Comparison of ENCODE assay signal across 9 cellular contexts in genomic region chr13:50990540-50991506, GRCh38.
A peak's percentile ranks its signal among the peaks of the same experiment; 100 is the strongest.
DNase-seq lines count a peak whose midpoint lies in the region; ATAC-seq, FAIRE-seq and TF ChIP-seq lines count a peak whose summit lies in the region.
"Had no signal": no experiment of that assay in that cellular context is flagged by ENCODE, and none has a peak within 500 bp of the region (broad histone marks: within the 10 kb centered on the region; RNA-seq: fewer than 3 reads in every experiment).

No MANE protein-coding gene starts in this region.

- peak overlapping the region; percentile 72; the same call in 1 of the 2 replicates for H2BK5ac ChIP-seq in H1 (ENCODE audit: low read depth, low read length)

- no peaks in the 10 kb centered on the region for H4K20me1 ChIP-seq in BLaER1
- peaks cover 0 to 1% of the 10 kb centered on the region in 2 experiments for H4K20me1 ChIP-seq in H1 (replicated peaks in 1 of 2; ENCODE audit: control insufficient read depth in 1 of 2, insufficient read depth in 2 of 2, low read length in 2 of 2)

- peaks cover 8 to 34% (median 28%) of the 10 kb centered on the region in 4 donors for H3K4me1 Mint-ChIP-seq in naive thymus-derived CD8-positive, alpha-beta T cell
- H3K4me1 Mint-ChIP-seq in activated CD8-positive, alpha-beta T cell treated with anti-CD3 and anti-CD28 coated beads, Interleukin-2, amount 10 ng/mL, durations not matched to agents 7 days and 5 days (ENCODE audit: low read depth) = peaks cover 27% of the 10 kb centered on the region

- CTCF ChIA-PET in H1 (lab: Charles Lee; ENCODE audit: partially characterized antibody) = interaction anchor here (0.6 to 5.0 kb wide), 13 partner anchors 8 to 80 kb away, joined by 3 to 25 read pairs (median 7); no protein-coding TSS in a partner anchor
- CTCF ChIA-PET in activated CD8-positive, alpha-beta T cell treated with anti-CD3 and anti-CD28 coated beads, Interleukin-2, amount 10 ng/mL, durations not matched to agents 7 days and 5 days (lab: Charles Lee) = interaction anchor here (1.2 to 2.2 kb wide), 2 partner anchors 23 to 79 kb away, joined by 3 to 15 read pairs; no protein-coding TSS in a partner anchor

- H3K4me1 ChIP-seq in BLaER1 (peaks cover 74% of the 10 kb centered on the region), H1 (replicated peaks in 1 of 4; ENCODE audit: control insufficient read depth in 3 of 4, insufficient read depth in 4 of 4, low read length in 3 of 4) (peaks cover 0 to 12% (median 8%) of the 10 kb centered on the region in 4 experiments)
- H3K4me1 ChIP-seq: SJSA1 had no signal

- H2BK20ac ChIP-seq in H1 (ENCODE audit: low read length) = peak overlapping the region; percentile 56; the same call in 1 of the 2 replicates

- POLR2A ChIA-PET in H1 (lab: Charles Lee; ENCODE audit: partially characterized antibody) = interaction anchor here (1.4 to 2.5 kb wide), 2 partner anchors 9 to 10 kb away, joined by 6 to 12 read pairs; no protein-coding TSS in a partner anchor
- POLR2A ChIA-PET in naive thymus-derived CD8-positive, alpha-beta T cell (lab: Charles Lee) = no interaction called here
- POLR2A ChIA-PET in activated CD8-positive, alpha-beta T cell treated with anti-CD3 and anti-CD28 coated beads, Interleukin-2, amount 10 ng/mL, durations not matched to agents 7 days and 5 days (lab: Charles Lee) = interaction anchor here (1.2 kb wide), 1 partner anchor 99 kb away, joined by 7 read pairs; no protein-coding TSS in a partner anchor

- peak overlapping the region in 3 of 10 donors; percentile 23 to 43 (median 39) for H3K4me3 Mint-ChIP-seq in naive thymus-derived CD8-positive, alpha-beta T cell
- no peak overlapping the region for H3K4me3 Mint-ChIP-seq in activated CD8-positive, alpha-beta T cell treated with anti-CD3 and anti-CD28 coated beads, Interleukin-2, amount 10 ng/mL, durations not matched to agents 7 days and 5 days

- H3K79me2 ChIP-seq in H1 (ENCODE audit: control insufficient read depth in 1 of 2, insufficient read depth in 2 of 2, low read length in 2 of 2) = no peaks in the 10 kb centered on the region

- H2BK120ac ChIP-seq in H1 (replicated peaks; ENCODE audit: low read depth, low read length) = no peak overlapping the region

- ATAC-seq in naive thymus-derived CD8-positive, alpha-beta T cell = no peak
- ATAC-seq in GM21528 (IDR thresholded peaks at IDR 0.05; ENCODE audit: low FRiP score, unreplicated experiment) = no peak
- ATAC-seq in activated CD8-positive, alpha-beta T cell treated with anti-CD3 and anti-CD28 coated beads, Interleukin-2, amount 10 ng/mL, durations not matched to agents 7 days and 5 days = no peak

- TF ChIP-seq RAD21 in H1 (IDR thresholded peaks at IDR 0.05 in 1 of 2, conservative IDR thresholded peaks at IDR 0.05 in 1 of 2; ENCODE audit: low read depth in 2 of 2, low read length in 2 of 2) = no peak

- H3K27ac Mint-ChIP-seq in naive thymus-derived CD8-positive, alpha-beta T cell = peak overlapping the region in 9 of 10 donors; percentile 66 to 93 (median 71)
- no peak overlapping the region for H3K27ac Mint-ChIP-seq in activated CD8-positive, alpha-beta T cell treated with anti-CD3 and anti-CD28 coated beads, Interleukin-2, amount 10 ng/mL, durations not matched to agents 7 days and 5 days

- no peak overlapping the region for H3K56ac ChIP-seq in H1 (replicated peaks; ENCODE audit: insufficient read length, low read depth, low read length)

- H3K18ac ChIP-seq in H1 (ENCODE audit: extremely low read depth, low read length) = peak overlapping the region; percentile 24; the same call in 1 of the 2 replicates

- H3K9ac ChIP-seq in BLaER1 (peak overlapping the region; percentile 75), H1 (replicated peaks in 1 of 4; ENCODE audit: extremely low read depth in 1 of 4, low read depth in 3 of 4, low read length in 3 of 4) (no peak overlapping the region)

- no peak for TF ChIP-seq EP300 in H1 (IDR thresholded peaks at IDR 0.05; ENCODE audit: borderline replicate concordance in 1 of 2, low read depth in 2 of 2, low read length in 2 of 2)

- H3K9me3 ChIP-seq in BLaER1 = no peaks in the 10 kb centered on the region
- no peaks in the 10 kb centered on the region for H3K9me3 ChIP-seq in H1 (ENCODE audit: insufficient read depth in 2 of 2, low read depth in 1 of 2, low read length in 1 of 2)
- H3K9me3 ChIP-seq: SJSA1 had no signal

- no peaks in the 10 kb centered on the region for H3K27me3 Mint-ChIP-seq in naive thymus-derived CD8-positive, alpha-beta T cell
- no peaks in the 10 kb centered on the region for H3K27me3 Mint-ChIP-seq in activated CD8-positive, alpha-beta T cell treated with anti-CD3 and anti-CD28 coated beads, Interleukin-2, amount 10 ng/mL, durations not matched to agents 7 days and 5 days (ENCODE audit: low read depth)

- H3K9me3 Mint-ChIP-seq in naive thymus-derived CD8-positive, alpha-beta T cell = peaks cover 0 to 9% (median 3%) of the 10 kb centered on the region in 9 donors
- H3K9me3 Mint-ChIP-seq in activated CD8-positive, alpha-beta T cell treated with anti-CD3 and anti-CD28 coated beads, Interleukin-2, amount 10 ng/mL, durations not matched to agents 7 days and 5 days (ENCODE audit: insufficient read depth) = no peaks in the 10 kb centered on the region

- H3K23me2 ChIP-seq in H1 (ENCODE audit: low read depth, low read length) = no peaks in the 10 kb centered on the region

- DNase-seq in NCI-H146 treated with DMSO at 0.1 percent for 48 hours (lab: John Stamatoyannopoulos, UW; ENCODE audit: unreplicated experiment) = peak; percentile 77
- no peak for DNase-seq in H1 (ENCODE audit: low read depth in 1 of 2, low spot score in 2 of 2)
- DNase-seq in naive thymus-derived CD8-positive, alpha-beta T cell = no peak
- no peak for DNase-seq in SW480 (ENCODE audit: low spot score)
- no peak for DNase-seq in activated CD4-positive, alpha-beta T cell treated with anti-CD3 and anti-CD28 coated beads, Interleukin-2, amount 50 U/mL, for 48 hours
- DNase-seq in activated CD8-positive, alpha-beta T cell treated with anti-CD3 and anti-CD28 coated beads, Interleukin-2, amount 10 ng/mL, durations not matched to agents 7 days and 5 days = no peak

- H3K36me3 ChIP-seq in BLaER1 (no peaks in the 10 kb centered on the region), H1 (ENCODE audit: control insufficient read depth in 2 of 4, insufficient read depth in 4 of 4, low read length in 3 of 4) (no peaks in the 10 kb centered on the region)
- H3K36me3 ChIP-seq: SJSA1 had no signal

- H3K27ac ChIP-seq in BLaER1 (peak overlapping the region; percentile 90), H1 (ENCODE audit: low read depth, low read length) (no peak overlapping the region)
- H3K27ac ChIP-seq: SJSA1 had no signal

- 0 out of 2 replicates have a peak overlapping the region, but pooled peaks have one; percentile 35 for H4K8ac ChIP-seq in H1 (ENCODE audit: extremely low read depth, insufficient read depth, low read length)

- no peaks in the 10 kb centered on the region for H3K79me1 ChIP-seq in H1 (ENCODE audit: low read depth, low read length)

- H2AK5ac ChIP-seq in H1 (ENCODE audit: low read depth, low read length) = 0 out of 2 replicates have a peak overlapping the region, but pooled peaks have one; percentile 18

- H3K4me2 ChIP-seq in BLaER1 (peak overlapping the region; percentile 88), H1 (ENCODE audit: insufficient read depth in 1 of 2, low read depth in 2 of 2, low read length in 2 of 2) (peak overlapping the region; percentile 10 to 35; a peak in 3 of 4 replicates)

- no peaks in the 10 kb centered on the region for H3K27me3 ChIP-seq in BLaER1
- H3K27me3 ChIP-seq in H1 (replicated peaks in 1 of 4; ENCODE audit: control insufficient read depth in 3 of 4, extremely low read depth in 1 of 4, insufficient read depth in 3 of 4, low read length in 3 of 4) = peaks cover 0 to 7% (median 5%) of the 10 kb centered on the region in 4 experiments; a peak in 3 of 7 replicates
- H3K27me3 ChIP-seq: SJSA1 had no signal

- peak overlapping the region; percentile 4 for H4K91ac ChIP-seq in H1 (replicated peaks; ENCODE audit: insufficient read length, low read length)

- TF ChIP-seq POLR2A in H1 (IDR thresholded peaks at IDR 0.05; ENCODE audit: control extremely low read depth in 1 of 2, low read depth in 2 of 2, low read length in 2 of 2) = no peak

- no peak overlapping the region for H4K5ac ChIP-seq in H1 (ENCODE audit: insufficient read length, low read depth, low read length)

- no peak for TF ChIP-seq CTCF in H1 (IDR thresholded peaks at IDR 0.05; ENCODE audit: control extremely low read depth in 1 of 3, insufficient read depth in 1 of 3, low read depth in 1 of 3, low read length in 3 of 3)

- H3K36me3 Mint-ChIP-seq in naive thymus-derived CD8-positive, alpha-beta T cell = peaks cover 2 to 4% (median 3%) of the 10 kb centered on the region in 3 donors
- peaks cover 2% of the 10 kb centered on the region for H3K36me3 Mint-ChIP-seq in activated CD8-positive, alpha-beta T cell treated with anti-CD3 and anti-CD28 coated beads, Interleukin-2, amount 10 ng/mL, durations not matched to agents 7 days and 5 days (ENCODE audit: low read depth)

- H3K4ac ChIP-seq in H1 (replicated peaks; ENCODE audit: insufficient read length, low read depth, low read length) = no peak overlapping the region

- H2BK15ac ChIP-seq in H1 (ENCODE audit: low read length) = 0 out of 2 replicates have a peak overlapping the region, but pooled peaks have one; percentile 20

- H2AFZ ChIP-seq in H1 (ENCODE audit: low read length) = peak overlapping the region; percentile 73

- H3K14ac ChIP-seq in H1 (ENCODE audit: insufficient read length) = no peak overlapping the region

- FAIRE-seq in H1 (lab: Jason Lieb, UNC) = no peak

- WGBS in H1 (ENCODE audit: extremely low coverage in 1 of 2, insufficient coverage in 1 of 2, insufficient read length in 1 of 2, insufficient replicate concordance in 2 of 2, low coverage in 1 of 2, low lambda C conversion rate in 2 of 2, missing lambda C conversion rate in 1 of 2), 2 experiments = 57% methylated on average over 26 of the region's 26 CpGs; no CpG with 5 or more reads in 1 of the 2 experiments

- H3K4me3 ChIP-seq in BLaER1 = peak overlapping the region; percentile 48
- no peak overlapping the region for H3K4me3 ChIP-seq in H1 (ENCODE audit: extremely low read depth in 1 of 4, insufficient read depth in 2 of 4, low read depth in 3 of 4, low read length in 4 of 4)
- H3K4me3 ChIP-seq: SJSA1 had no signal

- no peak overlapping the region for H3K23ac ChIP-seq in H1 (ENCODE audit: insufficient read length)

- H2BK12ac ChIP-seq in H1 (ENCODE audit: low read depth, low read length) = peak overlapping the region; percentile 77; the same call in 1 of the 2 replicates

TF ChIP-seq in H1, 55 proteins besides CTCF, POLR2A, EP300 and RAD21 (continues in another document):
- TF ChIP-seq TEAD4 (IDR thresholded peaks at IDR 0.05; ENCODE audit: low read depth, low read length) = no peak
- peak; percentile 50; the same call in 1 of the 2 replicates for TF ChIP-seq MAX (IDR thresholded peaks at IDR 0.05)
- TF ChIP-seq SIN3A (conservative IDR thresholded peaks at IDR 0.05 in 1 of 2, IDR thresholded peaks at IDR 0.05 in 1 of 2; ENCODE audit: low read depth in 1 of 2, low read length in 2 of 2) = 0 out of 4 replicates have a peak, but pooled peaks of 1 of the 2 experiments have one; percentile 49
- 0 out of 2 replicates have a peak, but pooled peaks have one; percentile 32 for TF ChIP-seq JUND (IDR thresholded peaks at IDR 0.05; ENCODE audit: low read length)
